20 cellular contexts compared by ENCODE assay signal in the genomic region with DNA sequence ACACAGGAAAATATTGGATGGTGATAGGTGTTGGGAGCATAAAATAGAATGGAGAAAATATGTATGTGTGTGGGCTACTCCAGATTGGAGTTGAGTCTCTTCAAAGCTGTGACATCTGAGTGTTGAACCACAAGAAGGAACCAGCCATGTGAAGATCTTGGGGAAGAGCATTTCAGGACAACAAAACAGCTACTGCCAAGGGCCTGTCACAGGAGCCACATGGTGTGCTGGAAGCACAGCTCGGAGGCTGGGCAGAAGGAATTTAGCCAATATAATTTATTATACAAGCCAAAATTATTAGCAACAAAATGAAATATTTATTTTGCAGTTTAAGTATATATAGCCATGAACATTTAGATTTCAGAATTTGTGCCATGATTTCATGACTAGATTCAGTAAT.
"Had no signal": no experiment of that assay in that cellular context is flagged by ENCODE, and none has a peak within 500 bp of the region (broad histone marks: within the 10 kb centered on the region; RNA-seq: fewer than 3 reads in every experiment).

No MANE protein-coding gene starts in this region.

- H3K4me3 ChIP-seq: smooth muscle cell, stomach, thyroid gland, upper lobe of right lung had no signal

- H3K9me3 ChIP-seq: neutrophil, stomach, thyroid gland, upper lobe of right lung had no signal

- H3K4me1 ChIP-seq: thyroid gland had no signal

- H3K27me3 ChIP-seq: neutrophil, stomach, thyroid gland, upper lobe of right lung had no signal

- H3K27ac ChIP-seq: neutrophil, stomach, thyroid gland, upper lobe of right lung, WERI-Rb-1 had no signal

- H3K36me3 ChIP-seq: thyroid gland, WERI-Rb-1 had no signal

- DNase-seq: activated CD4-positive, alpha-beta T cell treated with anti-CD3 and anti-CD28 coated beads, Interleukin-2, amount 10 ng/mL, durations not matched to agents 7 days and 5 days; activated CD4-positive, CD25-positive, alpha-beta regulatory T cell treated with anti-CD3 and anti-CD28 coated beads, Interleukin-2, amount 50 U/mL, for 72 hours; activated CD8-positive, alpha-beta T cell treated with anti-CD3 and anti-CD28 coated beads for 36 hours; activated T-cell treated with anti-CD3 and anti-CD28 coated beads, Interleukin-2, amount 50 U/mL, for 4 hours; cortex of kidney; foreskin fibroblast; mammary epithelial cell; naive B cell; nephron progenitor cell; stimulated activated CD4-positive, alpha-beta T cell treated with anti-CD3 and anti-CD28 coated beads, Interleukin-1b, Interleukin-23, amount 100 ng/mL, for 48 hours; stimulated activated naive B cell treated with anti-CD40 and anti-IgM and Interleukin-4, amounts not matched to agents 10 μg/mL and 1 μg/mL and 100 μg/mL, for 72 hours; stomach; T-helper 17 cell; T1000; thyroid gland; upper lobe of right lung; WERI-Rb-1 had no signal

- ATAC-seq: activated CD8-positive, alpha-beta T cell treated with anti-CD3 and anti-CD28 coated beads for 36 hours; activated T-cell treated with anti-CD3 and anti-CD28 coated beads, Interleukin-2, amount 50 U/mL, for 4 hours; activated T-helper 17 cell treated with anti-CD3 and anti-CD28 coated beads, Interleukin-2, amount 50 U/mL, for 72 hours; stimulated activated naive B cell treated with anti-CD40 and anti-IgM and Interleukin-4, amounts not matched to agents 10 μg/mL and 1 μg/mL and 100 μg/mL, for 72 hours; T-helper 17 cell; upper lobe of right lung had no signal
